ENCODE assay signal across 29 cellular contexts in the genomic region with DNA sequence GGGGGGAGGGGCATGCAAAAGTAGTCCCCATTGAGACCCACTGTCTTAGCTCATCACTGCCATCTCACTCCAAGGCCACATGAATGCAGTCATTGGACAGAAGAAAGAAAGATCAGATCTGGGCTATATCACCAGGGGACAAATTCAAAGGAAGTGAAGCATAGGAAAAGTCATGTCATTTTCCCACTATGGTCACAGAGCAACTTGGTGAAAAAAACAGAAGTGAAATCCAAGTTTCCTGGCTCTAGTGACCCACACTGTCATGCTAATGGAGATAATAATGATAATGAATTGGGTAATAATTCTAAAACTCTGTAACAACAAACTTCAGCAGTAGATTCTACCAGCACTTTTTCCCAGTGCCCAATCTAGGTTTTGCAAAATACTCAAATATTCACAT. TPM values are rescaled to one million over a fixed set of nuclear protein-coding genes. Genes with fewer than 3 reads are reported as not detected.
DNase-seq lines count a peak whose midpoint lies in the region; ATAC-seq, FAIRE-seq and TF ChIP-seq lines count a peak whose summit lies in the region.
"Had no signal": no experiment of that assay in that cellular context is flagged by ENCODE, and none has a peak within 500 bp of the region (broad histone marks: within the 10 kb centered on the region; RNA-seq: fewer than 3 reads in every experiment).

No MANE protein-coding gene starts in this region.

- H3K27ac Mint-ChIP-seq in stimulated activated memory B cell treated with anti-CD40 and anti-IgM and Interleukin-4, amounts not matched to agents 10 μg/mL and 1 μg/mL and 100 μg/mL, for 72 hours, result peak overlapping the region; percentile 12
- H3K27ac Mint-ChIP-seq: CD8-positive, alpha-beta T cell; HFFc6 had no signal

- peak overlapping the region; percentile 29 for H3K27ac ChIP-seq in cardiac muscle cell
- no peak overlapping the region for H3K27ac ChIP-seq in left ventricle myocardium inferior (replicated peaks)
- H3K27ac ChIP-seq: BLaER1 had no signal

- no peaks in the 10 kb centered on the region for H3K27me3 Mint-ChIP-seq in stimulated activated memory B cell treated with anti-CD40 and anti-IgM and Interleukin-4, amounts not matched to agents 10 μg/mL and 1 μg/mL and 100 μg/mL, for 72 hours

- TF ChIP-seq POLR2A in GM12891 (IDR thresholded peaks at IDR 0.05; ENCODE audit: low read depth, low read length), result no peak

- intact Hi-C loops in left ventricle myocardium inferior (cut with micrococcal nuclease), result no loop called here

- TF ChIP-seq CTCF in cardiac muscle cell (IDR thresholded peaks at IDR 0.05; ENCODE audit: low read depth, low read length) (no peak), left ventricle myocardium inferior (IDR thresholded peaks at IDR 0.05; ENCODE audit: borderline replicate concordance) (no peak)

- H3K4me3 Mint-ChIP-seq in stimulated activated memory B cell treated with anti-CD40 and anti-IgM and Interleukin-4, amounts not matched to agents 10 μg/mL and 1 μg/mL and 100 μg/mL, for 72 hours, result no peak overlapping the region
- H3K4me3 Mint-ChIP-seq: CD8-positive, alpha-beta T cell; HFFc6 had no signal

- H3K4me3 ChIP-seq in cardiac muscle cell, result no peak overlapping the region
- no peak overlapping the region for H3K4me3 ChIP-seq in left ventricle myocardium inferior
- H3K4me3 ChIP-seq: BLaER1, HAP-1, MG63 had no signal

- no peaks in the 10 kb centered on the region for H3K36me3 Mint-ChIP-seq in stimulated activated memory B cell treated with anti-CD40 and anti-IgM and Interleukin-4, amounts not matched to agents 10 μg/mL and 1 μg/mL and 100 μg/mL, for 72 hours
- H3K36me3 Mint-ChIP-seq: CD8-positive, alpha-beta T cell had no signal

- peaks cover 21% of the 10 kb centered on the region for H3K4me1 Mint-ChIP-seq in stimulated activated memory B cell treated with anti-CD40 and anti-IgM and Interleukin-4, amounts not matched to agents 10 μg/mL and 1 μg/mL and 100 μg/mL, for 72 hours

- H3K9me3 ChIP-seq in cardiac muscle cell (ENCODE audit: low read depth) (no peaks in the 10 kb centered on the region), left ventricle myocardium inferior (replicated peaks) (no peaks in the 10 kb centered on the region)
- H3K9me3 ChIP-seq: Caco-2, HAP-1, MG63 had no signal

- DNase-seq in cardiac muscle cell (ENCODE audit: low read depth in 1 of 2, low spot score in 1 of 2), result no peak
- DNase-seq in left ventricle myocardium inferior, result no peak
- DNase-seq in GM12891 (ENCODE audit: insufficient read length, low spot score), result no peak
- peak; percentile 31 for DNase-seq in MV-4-11 (lab: John Stamatoyannopoulos, UW)
- DNase-seq in stimulated activated CD4-positive, alpha-beta T cell treated with anti-CD3 and anti-CD28 coated beads, Interleukin-1b, Interleukin-23, amount 100 ng/mL, for 48 hours, result no peak
- no peak for DNase-seq in HuH-7 (ENCODE audit: low spot score)
- DNase-seq in NAMALWA (ENCODE audit: low spot score), result no peak
- DNase-seq: Caco-2; CD8-positive, alpha-beta T cell; EL; GDM1; GOT3; HFFc6; IMR-90; KG1; MG63; NCI-H1105; NCI-H1436 treated with DMSO at 0.1 percent for 48 hours; NCI-H187 treated with DMSO at 0.1 percent for 48 hours; NCI-H2171 treated with DMSO at 0.1 percent for 48 hours; NCI-H446; NCI-H524 treated with DMSO at 0.1 percent for 48 hours; NCI-H774; SHP77 had no signal

- ATAC-seq in stimulated activated memory B cell treated with anti-CD40 and anti-IgM and Interleukin-4, amounts not matched to agents 10 μg/mL and 1 μg/mL and 100 μg/mL, for 72 hours, result peak; percentile 41
- ATAC-seq: CD8-positive, alpha-beta T cell had no signal

- H3K36me3 ChIP-seq in cardiac muscle cell, result no peaks in the 10 kb centered on the region
- no peaks in the 10 kb centered on the region for H3K36me3 ChIP-seq in left ventricle myocardium inferior
- H3K36me3 ChIP-seq: BLaER1, HAP-1, MG63 had no signal

- H3K4me1 ChIP-seq in cardiac muscle cell (ENCODE audit: low read depth) (peaks cover 39% of the 10 kb centered on the region), left ventricle myocardium inferior (peaks cover 8% of the 10 kb centered on the region)
- H3K4me1 ChIP-seq: Caco-2, HAP-1 had no signal

- H3K27me3 ChIP-seq in cardiac muscle cell (no peaks in the 10 kb centered on the region), left ventricle myocardium inferior (ENCODE audit: low read depth) (no peaks in the 10 kb centered on the region)
- H3K27me3 ChIP-seq: MG63 had no signal

- no peak for FAIRE-seq in GM12891 (lab: Jason Lieb, UNC)
- FAIRE-seq: A204.1 had no signal

- peaks cover 3% of the 10 kb centered on the region for H3K9me3 Mint-ChIP-seq in stimulated activated memory B cell treated with anti-CD40 and anti-IgM and Interleukin-4, amounts not matched to agents 10 μg/mL and 1 μg/mL and 100 μg/mL, for 72 hours
- H3K9me3 Mint-ChIP-seq: CD8-positive, alpha-beta T cell had no signal

TF ChIP-seq in GM12891, 5 proteins besides CTCF, POLR2A, EP300 and RAD21:
- TF ChIP-seq TAF1 (IDR thresholded peaks at IDR 0.05; ENCODE audit: low read depth, low read length) (no peak), SPI1 (IDR thresholded peaks at IDR 0.05; ENCODE audit: low read depth, low read length) (peak; percentile 56)

RNA-seq across cellular contexts. Expression of a gene that starts 9.9 kb away (rescaled TPM):
- total RNA-seq in cardiac muscle cell (2.1 and 3.5 TPM in 2 replicates), left ventricle myocardium inferior (not detected)
- polyA plus RNA-seq in cardiac muscle cell, result 3.8 and 4.6 TPM in 2 replicates
- 0.10 TPM for polyA plus RNA-seq in GM12891 (2012; ENCODE audit: low read depth, missing spikeins)
- total RNA-seq: Caco-2; CD8-positive, alpha-beta T cell; HFFc6; T-helper 1 cell treated with Interleukin-12 subunit alpha and Interleukin-12 subunit beta and Interleukin-4 antibody, amounts not matched to agents 30 ng/mL and 1 ng/mL, for 36 hours had no signal
